12 cellular contexts compared by ENCODE assay signal in the genomic region with DNA sequence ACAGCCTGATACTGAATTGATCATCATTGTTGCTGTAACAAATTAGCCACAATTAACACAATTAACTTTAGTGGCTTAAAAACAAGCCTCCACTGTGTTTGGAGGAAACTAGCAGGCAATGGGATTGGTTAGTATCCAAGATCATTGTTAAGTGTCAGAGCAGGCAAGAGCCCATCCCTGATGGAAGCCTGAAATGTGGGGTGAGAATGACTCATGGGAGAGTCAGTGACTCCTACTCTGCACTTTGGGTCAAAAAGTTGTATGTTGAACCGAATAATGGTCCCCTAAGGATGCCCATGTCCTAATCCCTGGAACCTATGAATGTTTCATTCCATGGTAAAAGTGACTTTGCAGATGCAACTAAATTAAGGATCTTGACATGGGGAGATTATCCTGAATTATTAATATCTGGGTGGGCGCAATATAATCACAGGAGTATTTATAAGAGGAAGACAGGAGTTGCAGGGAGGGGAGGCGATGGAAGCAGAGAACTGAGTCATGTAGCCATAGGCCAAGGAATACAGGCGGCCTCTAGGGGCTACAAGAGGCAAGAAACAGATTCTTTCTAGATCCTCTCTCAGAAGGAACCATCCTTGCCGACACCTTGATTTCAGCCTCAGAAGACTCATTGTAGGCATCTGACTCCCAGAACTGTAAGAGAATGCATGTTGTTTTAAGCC. TPM values are rescaled to one million over a fixed set of nuclear protein-coding genes. Genes with fewer than 3 reads are reported as not detected.
DNase-seq lines count a peak whose midpoint lies in the region; ATAC-seq and TF ChIP-seq lines count a peak whose summit lies in the region.
"Had no signal": no experiment of that assay in that cellular context is flagged by ENCODE, and none has a peak within 500 bp of the region (broad histone marks: within the 10 kb centered on the region; RNA-seq: fewer than 3 reads in every experiment).

No MANE protein-coding gene starts in this region.

- no peak overlapping the region for H3K27ac ChIP-seq in SK-N-SH (ENCODE audit: low read depth in 2 of 2, low read length in 1 of 2)
- H3K27ac ChIP-seq: hepatocyte, upper lobe of right lung had no signal

- H3K9me2 ChIP-seq in SK-N-SH: no peaks in the 10 kb centered on the region

- H3K4me3 ChIP-seq in SK-N-SH (ENCODE audit: low read depth in 2 of 2, low read length in 1 of 2) (no peak overlapping the region), cardiac fibroblast (replicated peaks in 1 of 2; ENCODE audit: low read depth in 2 of 2, low read length in 2 of 2) (no peak overlapping the region)
- H3K4me3 ChIP-seq: hepatocyte, upper lobe of right lung had no signal

- no peak overlapping the region for H2AFZ ChIP-seq in SK-N-SH (ENCODE audit: low read depth)
- H2AFZ ChIP-seq: hepatocyte had no signal

- H3K4me1 Mint-ChIP-seq in T-helper 17 cell: peaks cover 6% of the 10 kb centered on the region

- no peaks in the 10 kb centered on the region; a peak in 1 of 4 replicates for H3K4me1 ChIP-seq in SK-N-SH (ENCODE audit: control insufficient read depth in 1 of 2, insufficient read depth in 2 of 2, low read depth in 1 of 2, low read length in 1 of 2)
- H3K4me1 ChIP-seq: upper lobe of right lung had no signal

- H4K20me1 ChIP-seq in SK-N-SH (ENCODE audit: insufficient read depth): no peaks in the 10 kb centered on the region

- H3K79me2 ChIP-seq in SK-N-SH (ENCODE audit: insufficient read depth): no peaks in the 10 kb centered on the region
- H3K79me2 ChIP-seq: hepatocyte had no signal

- WGBS in SK-N-SH (ENCODE audit: low lambda C conversion rate): 88% methylated on average over 5 of the region's 5 CpGs

- H3K27me3 ChIP-seq in SK-N-SH (ENCODE audit: insufficient read depth): no peaks in the 10 kb centered on the region

- DNase-seq in SK-N-SH: no peak
- peak; percentile 20 for DNase-seq in MV-4-11 (lab: John Stamatoyannopoulos, UW)
- peak; percentile 14 to 37 for DNase-seq in cardiac fibroblast (ENCODE audit: low read depth in 2 of 2)
- no peak for DNase-seq in sciatic nerve (ENCODE audit: low spot score)
- DNase-seq in T-helper 17 cell: no peak
- DNase-seq in NCI-H1048 (lab: John Stamatoyannopoulos, UW): no peak
- DNase-seq: activated naive CD4-positive, alpha-beta T cell treated with Interleukin-2 at 50 U/mL for 16 hours; NCI-H1417; upper lobe of right lung had no signal

- intact Hi-C loops in sciatic nerve (cut with DNase I): no loop called here

- TF ChIP-seq RAD21 in SK-N-SH (IDR thresholded peaks at IDR 0.05; ENCODE audit: low read length): no peak

- TF ChIP-seq CTCF in SK-N-SH (IDR thresholded peaks at IDR 0.05) (no peak; the same call in 1 of the 2 replicates), cardiac fibroblast (IDR thresholded peaks at IDR 0.05; ENCODE audit: low read depth, low read length) (peak; percentile 45)

- no peaks in the 10 kb centered on the region for H3K9me3 ChIP-seq in SK-N-SH
- no peaks in the 10 kb centered on the region for H3K9me3 ChIP-seq in T-helper 17 cell (ENCODE audit: control insufficient read depth, low read length, poor library complexity, severe bottlenecking)
- H3K9me3 ChIP-seq: upper lobe of right lung had no signal

- H3K27me3 Mint-ChIP-seq in T-helper 17 cell: peaks cover 46% of the 10 kb centered on the region

- CTCF ChIA-PET in SK-N-SH (lab: Yijun Ruan, JAX): interaction anchor here (0.7 to 2.5 kb wide), 2 partner anchors 8 to 10 kb away, joined by 3 to 12 read pairs; no protein-coding TSS in a partner anchor

- H3K36me3 Mint-ChIP-seq in T-helper 17 cell (ENCODE audit: low read depth): no peaks in the 10 kb centered on the region

- ATAC-seq in SK-N-SH treated with all-trans-retinoic acid at 6 μM for 48 hours (peak; percentile 51; the same call in 2 of the 3 replicates), sciatic nerve (peak; percentile 38), T-helper 17 cell (no peak), HG03460 (IDR thresholded peaks at IDR 0.05; ENCODE audit: unreplicated experiment) (no peak)
- ATAC-seq: upper lobe of right lung had no signal

- H3K4me3 Mint-ChIP-seq in T-helper 17 cell: no peak overlapping the region

- no peak overlapping the region for H3K9ac ChIP-seq in SK-N-SH

- H3K27ac Mint-ChIP-seq in T-helper 17 cell: no peak overlapping the region

- no peak overlapping the region for H3K4me2 ChIP-seq in SK-N-SH
- H3K4me2 ChIP-seq: hepatocyte had no signal

- TF ChIP-seq EP300 in SK-N-SH (IDR thresholded peaks at IDR 0.05; ENCODE audit: borderline replicate concordance in 1 of 2, low read depth in 1 of 2, low read length in 1 of 2): no peak

- POLR2A ChIA-PET in SK-N-SH (lab: Yijun Ruan, JAX): no interaction called here

- H3F3A ChIP-seq in SK-N-SH (replicated peaks; ENCODE audit: insufficient read depth): no peaks in the 10 kb centered on the region

- no peaks in the 10 kb centered on the region for H3K36me3 ChIP-seq in SK-N-SH (replicated peaks in 1 of 2; ENCODE audit: control insufficient read depth in 1 of 2, insufficient read depth in 2 of 2, low read length in 1 of 2)
- H3K36me3 ChIP-seq: upper lobe of right lung had no signal

TF ChIP-seq in SK-N-SH treated with all-trans-retinoic acid at 6 μM for 48 hours, 23 proteins besides CTCF, POLR2A, EP300 and RAD21 (continues in another document):
- no peak for TF ChIP-seq OSR1 (CRISPR knock-in tag; IDR thresholded peaks at IDR 0.05)
- no peak for TF ChIP-seq TOX (CRISPR knock-in tag; IDR thresholded peaks at IDR 0.05; ENCODE audit: borderline replicate concordance)
- no peak for TF ChIP-seq ZC3H10 (CRISPR knock-in tag; IDR thresholded peaks at IDR 0.05)
- TF ChIP-seq TCF4 (CRISPR knock-in tag; IDR thresholded peaks at IDR 0.05; ENCODE audit: borderline replicate concordance): no peak
- TF ChIP-seq ZFP30 (CRISPR knock-in tag; IDR thresholded peaks at IDR 0.05): no peak
- no peak for TF ChIP-seq GLIS3 (CRISPR knock-in tag; IDR thresholded peaks at IDR 0.05)
- TF ChIP-seq ISL1 (CRISPR knock-in tag; IDR thresholded peaks at IDR 0.05): no peak
- TF ChIP-seq, protein P1, sequence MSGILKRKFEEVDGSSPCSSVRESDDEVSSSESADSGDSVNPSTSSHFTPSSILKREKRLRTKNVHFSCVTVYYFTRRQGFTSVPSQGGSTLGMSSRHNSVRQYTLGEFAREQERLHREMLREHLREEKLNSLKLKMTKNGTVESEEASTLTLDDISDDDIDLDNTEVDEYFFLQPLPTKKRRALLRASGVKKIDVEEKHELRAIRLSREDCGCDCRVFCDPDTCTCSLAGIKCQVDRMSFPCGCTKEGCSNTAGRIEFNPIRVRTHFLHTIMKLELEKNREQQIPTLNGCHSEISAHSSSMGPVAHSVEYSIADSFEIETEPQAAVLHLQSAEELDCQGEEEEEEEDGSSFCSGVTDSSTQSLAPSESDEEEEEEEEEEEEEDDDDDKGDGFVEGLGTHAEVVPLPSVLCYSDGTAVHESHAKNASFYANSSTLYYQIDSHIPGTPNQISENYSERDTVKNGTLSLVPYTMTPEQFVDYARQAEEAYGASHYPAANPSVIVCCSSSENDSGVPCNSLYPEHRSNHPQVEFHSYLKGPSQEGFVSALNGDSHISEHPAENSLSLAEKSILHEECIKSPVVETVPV (CRISPR knock-in tag; IDR thresholded peaks at IDR 0.05): no peak
- TF ChIP-seq PPARA (CRISPR knock-in tag; IDR thresholded peaks at IDR 0.05; ENCODE audit: borderline replicate concordance): no peak

TF ChIP-seq in SK-N-SH, 30 proteins besides CTCF, POLR2A, EP300 and RAD21:
- TF ChIP-seq GABPA (IDR thresholded peaks at IDR 0.05; ENCODE audit: low read depth): no peak
- TF ChIP-seq MEF2A (IDR thresholded peaks at IDR 0.05; ENCODE audit: borderline replicate concordance, low read depth): no peak
- no peak for TF ChIP-seq SMC3 (IDR thresholded peaks at IDR 0.05; ENCODE audit: low read depth, low read length)
- no peak for TF ChIP-seq MXI1 (IDR thresholded peaks at IDR 0.05; ENCODE audit: low read depth, low read length)
- no peak for TF ChIP-seq NFIC (IDR thresholded peaks at IDR 0.05; ENCODE audit: borderline replicate concordance)
- TF ChIP-seq FOSL2 (IDR thresholded peaks at IDR 0.05; ENCODE audit: borderline replicate concordance, low read depth): no peak
- no peak for TF ChIP-seq TEAD4 (IDR thresholded peaks at IDR 0.05; ENCODE audit: borderline replicate concordance, insufficient read depth)
- no peak for TF ChIP-seq FOXJ3 (CRISPR knock-in tag; IDR thresholded peaks at IDR 0.05)

RNA-seq across cellular contexts. Expression of a gene that starts 28.8 kb away (rescaled TPM):
- 31.6 and 35.6 TPM in 2 replicates for polyA plus RNA-seq in SK-N-SH (2012; rRNA removed)
- 33.3 and 33.7 TPM in 2 replicates for polyA plus RNA-seq in SK-N-SH (2012; cell fraction: cytosol; rRNA removed)
- 29.3 and 39.1 TPM in 2 replicates for polyA plus RNA-seq in SK-N-SH (2012; cell fraction: nucleus; rRNA removed)
- total RNA-seq in sciatic nerve: 19.7 TPM
- total RNA-seq in T-helper 17 cell: 10 to 100 TPM; 17.9 to 19.5 TPM

RNA-seq across cellular contexts. Expression of a gene that starts 29.2 kb away (rescaled TPM):
- polyA plus RNA-seq in SK-N-SH (2012; rRNA removed): 154 and 174 TPM in 2 replicates
- 165 and 169 TPM in 2 replicates for polyA plus RNA-seq in SK-N-SH (2012; cell fraction: cytosol; rRNA removed)
- polyA plus RNA-seq in SK-N-SH (2012; cell fraction: nucleus; rRNA removed): 63.5 and 75.2 TPM in 2 replicates
- total RNA-seq in sciatic nerve (86.3 TPM), T-helper 17 cell (10 to 100 TPM; 84.9 to 95.0 TPM)

Comparison
In these comparisons a context has a peak if more than half of its experiments do, and no peak if none do; other contexts are left out.
1. ATAC-seq: peak in SK-N-SH treated with all-trans-retinoic acid at 6 μM for 48 hours (single experiment) and sciatic nerve (single experiment); none in T-helper 17 cell (single experiment) and HG03460 (single experiment).
2. DNase-seq: peak in MV-4-11 (single experiment) and cardiac fibroblast (2 of 2); none in SK-N-SH (single experiment), sciatic nerve (single experiment), T-helper 17 cell (0 of 3) and NCI-H1048 (single experiment).